Comparison of ENCODE assay signal across 9 cellular contexts in the genomic region with DNA sequence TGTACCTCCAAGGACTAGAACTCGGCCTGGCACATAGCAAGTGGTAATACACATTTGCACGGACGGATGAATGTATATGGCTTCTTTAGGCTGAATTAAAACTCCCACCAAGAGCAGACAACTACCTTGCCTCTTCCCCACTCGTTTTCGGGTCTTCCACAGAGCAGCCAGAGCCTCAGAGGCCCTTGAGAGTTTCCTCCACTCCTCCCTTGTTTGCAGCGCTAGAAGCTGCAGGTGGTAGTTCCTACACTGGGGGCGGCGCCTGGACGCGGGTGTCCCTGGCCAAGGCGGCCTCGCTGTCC. TPM values are rescaled to one million over a fixed set of nuclear protein-coding genes. Genes with fewer than 3 reads are reported as not detected.
DNase-seq lines count a peak whose midpoint lies in the region; TF ChIP-seq lines count a peak whose summit lies in the region.
"Had no signal": no experiment of that assay in that cellular context is flagged by ENCODE, and none has a peak within 500 bp of the region (broad histone marks: within the 10 kb centered on the region; RNA-seq: fewer than 3 reads in every experiment).

No MANE protein-coding gene starts in this region.

- H3K4me1 ChIP-seq in breast epithelium (peaks cover 0 to 5% of the 10 kb centered on the region in 2 donors), suprapubic skin (peaks cover 14% of the 10 kb centered on the region)

- WGBS in lower leg skin, 2 donors = 19 to 24% methylated on average over 12 of the region's 12 CpGs
- WGBS in suprapubic skin = 36% methylated on average over 8 of the region's 12 CpGs

- TF ChIP-seq POLR2A in breast epithelium (IDR thresholded peaks at IDR 0.05) (no peak), lower leg skin (IDR thresholded peaks at IDR 0.05) (no peak), suprapubic skin (IDR thresholded peaks at IDR 0.05) (no peak)

- TF ChIP-seq EP300 in suprapubic skin (IDR thresholded peaks at IDR 0.05) = no peak

- H3K9me3 ChIP-seq in breast epithelium (no peaks in the 10 kb centered on the region), suprapubic skin (no peaks in the 10 kb centered on the region)

- H3K36me3 ChIP-seq in breast epithelium = no peaks in the 10 kb centered on the region
- H3K36me3 ChIP-seq in suprapubic skin = no peaks in the 10 kb centered on the region

- TF ChIP-seq CTCF in breast epithelium (IDR thresholded peaks at IDR 0.05) (no peak), lower leg skin (IDR thresholded peaks at IDR 0.05) (no peak), suprapubic skin (IDR thresholded peaks at IDR 0.05) (no peak)

- peak; percentile 21 for DNase-seq in NCI-H345 (lab: John Stamatoyannopoulos, UW)
- no peak for DNase-seq in NCI-H345 treated with DMSO at 0.1 percent for 48 hours (lab: John Stamatoyannopoulos, UW; ENCODE audit: unreplicated experiment)
- DNase-seq in breast epithelium (ENCODE audit: low spot score in 2 of 2) = peak in 1 of 2 donors; percentile 52
- DNase-seq in lower leg skin (ENCODE audit: low spot score in 2 of 2) = no peak
- no peak for DNase-seq in suprapubic skin (ENCODE audit: low spot score in 2 of 2)
- DNase-seq in activated CD4-positive, alpha-beta T cell treated with anti-CD3 and anti-CD28 coated beads for 1 hour = no peak
- no peak for DNase-seq in occipital lobe (lab: John Stamatoyannopoulos, UW)
- DNase-seq in SKM-1 treated with dmso at 0.1 percent for 144 hours (lab: John Stamatoyannopoulos, UW; ENCODE audit: unreplicated experiment) = no peak
- DNase-seq: activated T-cell treated with anti-CD3 and anti-CD28 coated beads, Interleukin-2, amount 50 U/mL, for 4 hours had no signal

- H3K27me3 ChIP-seq in breast epithelium (peaks cover 0 to 9% of the 10 kb centered on the region in 2 donors), suprapubic skin (peaks cover 12% of the 10 kb centered on the region)

- H3K27ac ChIP-seq in breast epithelium (peak overlapping the region; percentile 70 to 79), suprapubic skin (no peak overlapping the region)

- intact Hi-C loops in breast epithelium (cut with DNase I; ENCODE audit: low total_unique reads) = no loop called here
- intact Hi-C loops in lower leg skin (cut with DNase I; ENCODE audit: low total_unique reads) = no loop called here

- peak overlapping the region; percentile 52 to 84 (median 67) for H3K4me3 ChIP-seq in breast epithelium
- H3K4me3 ChIP-seq in lower leg skin (ENCODE audit: low read depth, poor library complexity, severe bottlenecking) = peak overlapping the region; percentile 30
- H3K4me3 ChIP-seq in suprapubic skin = peak overlapping the region; percentile 57

RNA-seq across cellular contexts. Expression of gene INTU, which starts 10.2 kb away (rescaled TPM):
- total RNA-seq in breast epithelium (10 to 100 TPM in 2 of 3 donors, 1 to 10 TPM in 1; 7.0 to 22.4 (median 11.1) TPM), lower leg skin (1 to 10 TPM; 4.1 to 8.1 (median 5.1) TPM), suprapubic skin (10 to 100 TPM in 1 of 4 donors, 1 to 10 TPM in 3; 6.1 to 11.7 (median 8.3) TPM), occipital lobe (36.3 TPM)
